In the genomic region with DNA sequence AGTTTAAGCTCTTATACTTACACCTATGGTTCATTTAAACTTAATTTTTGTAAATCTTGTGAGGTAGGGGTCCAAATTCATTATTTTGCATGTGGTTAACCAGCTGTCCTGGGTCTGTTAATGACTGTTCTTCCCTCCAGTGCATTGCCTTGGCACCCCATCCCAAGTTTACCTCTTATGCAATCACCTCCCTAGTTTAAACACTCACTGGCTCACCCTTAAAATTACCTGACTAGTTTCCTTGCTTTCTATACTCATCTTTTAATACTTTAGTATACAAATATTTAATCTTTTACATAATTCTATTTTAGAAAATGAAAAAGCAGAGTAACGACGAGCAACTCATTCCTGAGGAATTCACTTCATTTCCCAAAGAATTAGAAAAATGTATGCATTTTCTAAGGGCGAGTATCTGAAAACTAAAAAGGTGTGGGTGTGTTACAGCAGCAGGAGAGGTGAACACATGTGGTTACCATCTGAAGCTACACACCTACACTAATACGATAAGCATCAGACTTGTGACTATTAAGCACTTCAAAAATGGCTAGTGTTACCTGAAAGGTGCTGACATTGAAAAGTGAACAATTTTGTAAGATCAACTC, we compare ENCODE assay signal across 1 cellular context.
TF ChIP-seq lines count a peak whose summit lies in the region.

No MANE protein-coding gene starts in this region.

TF ChIP-seq in H1, 55 proteins besides CTCF, POLR2A, EP300 and RAD21:
- no peak for TF ChIP-seq CHD7 (IDR thresholded peaks at IDR 0.05; ENCODE audit: insufficient replicate concordance, low read length)
- no peak for TF ChIP-seq GABPA (IDR thresholded peaks at IDR 0.05; ENCODE audit: borderline replicate concordance, insufficient read depth, low read length)
- no peak for TF ChIP-seq YY1 (IDR thresholded peaks at IDR 0.05; ENCODE audit: low read depth, low read length)
- TF ChIP-seq SUZ12 (IDR thresholded peaks at IDR 0.05; ENCODE audit: low read length): no peak
- TF ChIP-seq CEBPB (IDR thresholded peaks at IDR 0.05; ENCODE audit: low read depth, low read length): peak; percentile 53; the same call in 1 of the 2 replicates
- TF ChIP-seq POLR2AphosphoS5 (IDR thresholded peaks at IDR 0.05; ENCODE audit: low read depth, low read length): no peak
